In genomic region chr18:27723168-27723567, GRCh38 we compare ENCODE assay signal across 2 cellular contexts.
TF ChIP-seq lines count a peak whose summit lies in the region.

No MANE protein-coding gene starts in this region.

TF ChIP-seq in GM23338, 12 proteins besides CTCF, POLR2A, EP300 and RAD21 (continued from another document):
- TF ChIP-seq, protein P1, sequence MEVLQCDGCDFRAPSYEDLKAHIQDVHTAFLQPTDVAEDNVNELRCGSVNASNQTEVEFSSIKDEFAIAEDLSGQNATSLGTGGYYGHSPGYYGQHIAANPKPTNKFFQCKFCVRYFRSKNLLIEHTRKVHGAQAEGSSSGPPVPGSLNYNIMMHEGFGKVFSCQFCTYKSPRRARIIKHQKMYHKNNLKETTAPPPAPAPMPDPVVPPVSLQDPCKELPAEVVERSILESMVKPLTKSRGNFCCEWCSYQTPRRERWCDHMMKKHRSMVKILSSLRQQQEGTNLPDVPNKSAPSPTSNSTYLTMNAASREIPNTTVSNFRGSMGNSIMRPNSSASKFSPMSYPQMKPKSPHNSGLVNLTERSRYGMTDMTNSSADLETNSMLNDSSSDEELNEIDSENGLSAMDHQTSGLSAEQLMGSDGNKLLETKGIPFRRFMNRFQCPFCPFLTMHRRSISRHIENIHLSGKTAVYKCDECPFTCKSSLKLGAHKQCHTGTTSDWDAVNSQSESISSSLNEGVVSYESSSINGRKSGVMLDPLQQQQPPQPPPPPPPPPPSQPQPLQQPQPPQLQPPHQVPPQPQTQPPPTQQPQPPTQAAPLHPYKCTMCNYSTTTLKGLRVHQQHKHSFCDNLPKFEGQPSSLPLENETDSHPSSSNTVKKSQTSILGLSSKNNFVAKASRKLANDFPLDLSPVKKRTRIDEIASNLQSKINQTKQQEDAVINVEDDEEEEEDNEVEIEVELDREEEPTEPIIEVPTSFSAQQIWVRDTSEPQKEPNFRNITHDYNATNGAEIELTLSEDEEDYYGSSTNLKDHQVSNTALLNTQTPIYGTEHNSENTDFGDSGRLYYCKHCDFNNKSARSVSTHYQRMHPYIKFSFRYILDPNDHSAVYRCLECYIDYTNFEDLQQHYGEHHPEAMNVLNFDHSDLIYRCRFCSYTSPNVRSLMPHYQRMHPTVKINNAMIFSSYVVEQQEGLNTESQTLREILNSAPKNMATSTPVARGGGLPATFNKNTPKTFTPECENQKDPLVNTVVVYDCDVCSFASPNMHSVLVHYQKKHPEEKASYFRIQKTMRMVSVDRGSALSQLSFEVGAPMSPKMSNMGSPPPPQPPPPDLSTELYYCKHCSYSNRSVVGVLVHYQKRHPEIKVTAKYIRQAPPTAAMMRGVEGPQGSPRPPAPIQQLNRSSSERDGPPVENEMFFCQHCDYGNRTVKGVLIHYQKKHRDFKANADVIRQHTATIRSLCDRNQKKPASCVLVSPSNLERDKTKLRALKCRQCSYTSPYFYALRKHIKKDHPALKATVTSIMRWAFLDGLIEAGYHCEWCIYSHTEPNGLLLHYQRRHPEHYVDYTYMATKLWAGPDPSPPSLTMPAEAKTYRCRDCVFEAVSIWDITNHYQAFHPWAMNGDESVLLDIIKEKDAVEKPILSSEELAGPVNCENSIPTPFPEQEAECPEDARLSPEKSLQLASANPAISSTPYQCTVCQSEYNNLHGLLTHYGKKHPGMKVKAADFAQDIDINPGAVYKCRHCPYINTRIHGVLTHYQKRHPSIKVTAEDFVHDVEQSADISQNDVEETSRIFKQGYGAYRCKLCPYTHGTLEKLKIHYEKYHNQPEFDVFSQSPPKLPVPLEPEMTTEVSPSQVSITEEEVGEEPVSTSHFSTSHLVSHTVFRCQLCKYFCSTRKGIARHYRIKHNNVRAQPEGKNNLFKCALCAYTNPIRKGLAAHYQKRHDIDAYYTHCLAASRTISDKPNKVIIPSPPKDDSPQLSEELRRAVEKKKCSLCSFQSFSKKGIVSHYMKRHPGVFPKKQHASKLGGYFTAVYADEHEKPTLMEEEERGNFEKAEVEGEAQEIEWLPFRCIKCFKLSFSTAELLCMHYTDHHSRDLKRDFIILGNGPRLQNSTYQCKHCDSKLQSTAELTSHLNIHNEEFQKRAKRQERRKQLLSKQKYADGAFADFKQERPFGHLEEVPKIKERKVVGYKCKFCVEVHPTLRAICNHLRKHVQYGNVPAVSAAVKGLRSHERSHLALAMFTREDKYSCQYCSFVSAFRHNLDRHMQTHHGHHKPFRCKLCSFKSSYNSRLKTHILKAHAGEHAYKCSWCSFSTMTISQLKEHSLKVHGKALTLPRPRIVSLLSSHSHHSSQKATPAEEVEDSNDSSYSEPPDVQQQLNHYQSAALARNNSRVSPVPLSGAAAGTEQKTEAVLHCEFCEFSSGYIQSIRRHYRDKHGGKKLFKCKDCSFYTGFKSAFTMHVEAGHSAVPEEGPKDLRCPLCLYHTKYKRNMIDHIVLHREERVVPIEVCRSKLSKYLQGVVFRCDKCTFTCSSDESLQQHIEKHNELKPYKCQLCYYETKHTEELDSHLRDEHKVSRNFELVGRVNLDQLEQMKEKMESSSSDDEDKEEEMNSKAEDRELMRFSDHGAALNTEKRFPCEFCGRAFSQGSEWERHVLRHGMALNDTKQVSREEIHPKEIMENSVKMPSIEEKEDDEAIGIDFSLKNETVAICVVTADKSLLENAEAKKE (CRISPR knock-in tag; IDR thresholded peaks at IDR 0.05) = no peak
- TF ChIP-seq CREB1 (CRISPR knock-in tag; IDR thresholded peaks at IDR 0.05; ENCODE audit: low read depth) (no peak), EZH2phosphoT487 (IDR thresholded peaks at IDR 0.05; ENCODE audit: unreplicated experiment) (no peak), REST (IDR thresholded peaks at IDR 0.05; ENCODE audit: unreplicated experiment) (no peak), NANOG (IDR thresholded peaks at IDR 0.05; ENCODE audit: borderline replicate concordance) (no peak), STAT1 (IDR thresholded peaks at IDR 0.05; ENCODE audit: unreplicated experiment) (no peak)
- TF ChIP-seq, protein P2, sequence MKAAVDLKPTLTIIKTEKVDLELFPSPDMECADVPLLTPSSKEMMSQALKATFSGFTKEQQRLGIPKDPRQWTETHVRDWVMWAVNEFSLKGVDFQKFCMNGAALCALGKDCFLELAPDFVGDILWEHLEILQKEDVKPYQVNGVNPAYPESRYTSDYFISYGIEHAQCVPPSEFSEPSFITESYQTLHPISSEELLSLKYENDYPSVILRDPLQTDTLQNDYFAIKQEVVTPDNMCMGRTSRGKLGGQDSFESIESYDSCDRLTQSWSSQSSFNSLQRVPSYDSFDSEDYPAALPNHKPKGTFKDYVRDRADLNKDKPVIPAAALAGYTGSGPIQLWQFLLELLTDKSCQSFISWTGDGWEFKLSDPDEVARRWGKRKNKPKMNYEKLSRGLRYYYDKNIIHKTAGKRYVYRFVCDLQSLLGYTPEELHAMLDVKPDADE (IDR thresholded peaks at IDR 0.05) = no peak

TF ChIP-seq in SK-N-SH treated with all-trans-retinoic acid at 6 μM for 48 hours, 23 proteins besides CTCF, POLR2A, EP300 and RAD21 (continued from another document):
- no peak for TF ChIP-seq TSHZ2 (CRISPR knock-in tag; IDR thresholded peaks at IDR 0.05)
